In genomic region chr15:65323071-65323511, GRCh38 we compare ENCODE assay signal across 11 cellular contexts. TPM values are rescaled to one million over a fixed set of nuclear protein-coding genes. Genes with fewer than 3 reads are reported as not detected.
DNase-seq lines count a peak whose midpoint lies in the region; ATAC-seq, FAIRE-seq and TF ChIP-seq lines count a peak whose summit lies in the region.
"Had no signal": no experiment of that assay in that cellular context is flagged by ENCODE, and none has a peak within 500 bp of the region (broad histone marks: within the 10 kb centered on the region; RNA-seq: fewer than 3 reads in every experiment).

No MANE protein-coding gene starts in this region.

- ATAC-seq in pancreas (peak in 3 of 4 donors; percentile 47 to 77 (median 51)), HG03521 (IDR thresholded peaks at IDR 0.05; ENCODE audit: unreplicated experiment) (no peak), GM19467 (IDR thresholded peaks at IDR 0.05; ENCODE audit: unreplicated experiment) (no peak), HG02588 (IDR thresholded peaks at IDR 0.05; ENCODE audit: unreplicated experiment) (no peak)

- H3K27me3 ChIP-seq in pancreas: no peaks in the 10 kb centered on the region

- WGBS in pancreas, 2 donors: 8% methylated on average over 9 of the region's 9 CpGs

- no peaks in the 10 kb centered on the region for H3K36me3 ChIP-seq in pancreas

- TF ChIP-seq CTCF in HFF-Myc (IDR thresholded peaks at IDR 0.05; ENCODE audit: low read depth, low read length, missing control alignments): no peak
- no peak for TF ChIP-seq CTCF in pancreas (IDR thresholded peaks at IDR 0.05)

- H3K4me3 ChIP-seq in HFF-Myc (replicated peaks; ENCODE audit: low read depth, low read length) (no peak overlapping the region), pancreas (no peak overlapping the region)

- H3K4me1 ChIP-seq in pancreas: no peaks in the 10 kb centered on the region

- DNase-seq in HFF-Myc (ENCODE audit: extremely low read depth, low read depth): peak; percentile 19
- DNase-seq in NCI-H82 (lab: John Stamatoyannopoulos, UW): peak; percentile 86
- peak; percentile 49 for DNase-seq in globus pallidus (ENCODE audit: low spot score)
- peak in 3 of 6 donors; percentile 27 to 76 (median 56) for DNase-seq in pancreas
- no peak for DNase-seq in SW480 (ENCODE audit: low spot score)
- DNase-seq: activated CD4-positive, alpha-beta memory T cell treated with anti-CD3 and anti-CD28 coated beads for 36 hours had no signal

- no peak for FAIRE-seq in pancreas (lab: Jason Lieb, UNC)

- H3K27ac ChIP-seq in pancreas: no peak overlapping the region

- intact Hi-C loops in pancreas (cut with DNase I): no loop called here

- H3K9me3 ChIP-seq in pancreas: no peaks in the 10 kb centered on the region

RNA-seq across cellular contexts. Expression of gene RNU5B-1, which starts 18.6 kb away (rescaled TPM):
- total RNA-seq in pancreas: 10 to 100 TPM in 3 of 6 donors, not detected in 3; 10.5 to 21.8 (median 21.6) TPM
- polyA plus RNA-seq in pancreas: not detected
- total RNA-seq: activated CD4-positive, alpha-beta memory T cell treated with anti-CD3 and anti-CD28 coated beads for 36 hours; kidney epithelial cell had no signal
- polyA plus RNA-seq: thymus had no signal

RNA-seq across cellular contexts. Expression of gene RNU5A-1, which starts 27.2 kb away (rescaled TPM):
- not detected for total RNA-seq in pancreas
- not detected for polyA plus RNA-seq in pancreas
- total RNA-seq: activated CD4-positive, alpha-beta memory T cell treated with anti-CD3 and anti-CD28 coated beads for 36 hours; kidney epithelial cell had no signal
- polyA plus RNA-seq: thymus had no signal

RNA-seq across cellular contexts. Expression of gene PARP16, which starts 36.4 kb away (rescaled TPM):
- 1 to 10 TPM; 3.8 to 7.5 (median 5.7) TPM for total RNA-seq in pancreas
- 1 to 10 TPM; 3.1 to 5.5 TPM for polyA plus RNA-seq in pancreas

RNA-seq across cellular contexts. Expression of gene IGDCC3, which starts 54.7 kb away (rescaled TPM):
- under 1 TPM in 1 of 6 donors, not detected in 5; 0.32 TPM for total RNA-seq in pancreas
- polyA plus RNA-seq in pancreas: not detected
- total RNA-seq: activated CD4-positive, alpha-beta memory T cell treated with anti-CD3 and anti-CD28 coated beads for 36 hours had no signal

Comparison
In these comparisons a context has a peak if more than half of its experiments do, and no peak if none do; other contexts are left out.
1. ATAC-seq: peak in pancreas (3 of 4); none in HG03521 (single experiment), GM19467 (single experiment) and HG02588 (single experiment).